Comparison of ENCODE assay signal across 26 cellular contexts in the genomic region with DNA sequence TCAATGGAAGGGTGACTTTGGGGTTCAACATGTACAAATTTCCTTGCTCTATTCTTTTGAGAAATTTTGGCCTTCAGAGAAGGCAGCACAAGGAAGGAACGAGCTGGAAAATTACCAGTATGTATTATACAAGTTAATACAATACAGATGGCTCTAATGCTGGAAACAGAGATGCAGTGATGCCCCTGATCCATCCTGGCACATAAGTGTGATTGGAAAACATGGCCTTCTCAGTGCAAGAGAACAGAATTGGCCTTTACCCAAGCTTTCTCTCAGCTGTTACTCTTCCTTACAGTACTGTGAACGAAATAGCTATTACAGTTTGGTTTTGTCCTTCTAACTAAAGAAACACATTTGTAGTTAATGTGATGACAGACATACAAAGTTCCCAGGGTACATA.
"Had no signal": no experiment of that assay in that cellular context is flagged by ENCODE, and none has a peak within 500 bp of the region (broad histone marks: within the 10 kb centered on the region; RNA-seq: fewer than 3 reads in every experiment).

No MANE protein-coding gene starts in this region.

- H2AFZ ChIP-seq: neural progenitor cell had no signal

- H3K9ac ChIP-seq: neural progenitor cell had no signal

- DNase-seq: colonic mucosa; effector CD4-positive, alpha-beta T cell; endodermal cell; erythroblast; foreskin fibroblast; glutamatergic neuron; islet precursor cell; mammary epithelial cell; mucosa of descending colon; naive thymus-derived CD8-positive, alpha-beta T cell; nucleus accumbens; pancreas; stimulated activated CD4-positive, alpha-beta T cell treated with anti-CD3 and anti-CD28 coated beads, Interleukin-2, amount 100 ng/mL, for 24 hours; stimulated activated CD4-positive, alpha-beta T cell treated with anti-CD3 and anti-CD28 coated beads, Interleukin-4, amount 100 ng/mL, for 4 hours; stimulated activated naive CD4-positive, alpha-beta T cell; stomach; substantia nigra; transverse colon had no signal

- H3K4me1 ChIP-seq: colonic mucosa, neural progenitor cell, pancreas had no signal

- ATAC-seq: gastroesophageal sphincter; left lobe of liver; mucosa of descending colon; naive thymus-derived CD8-positive, alpha-beta T cell; pancreas; sciatic nerve had no signal

- H3K27me3 ChIP-seq: colonic mucosa, gastroesophageal sphincter, neural progenitor cell, pancreas, stomach, transverse colon had no signal

- H3K9me3 ChIP-seq: colonic mucosa, gastroesophageal sphincter, mucosa of descending colon, pancreas, stomach, thoracic aorta, transverse colon had no signal

- H3K4me3 Mint-ChIP-seq: endodermal cell; naive thymus-derived CD8-positive, alpha-beta T cell; neural progenitor cell had no signal

- H3K27ac ChIP-seq: colonic mucosa, gastroesophageal sphincter, neural progenitor cell, pancreas, skin epidermis, stomach, thoracic aorta, transverse colon had no signal

- FAIRE-seq: endothelial cell of umbilical vein, pancreas had no signal

- H3K9me3 Mint-ChIP-seq: endodermal cell; naive thymus-derived CD8-positive, alpha-beta T cell; neural progenitor cell had no signal

- H3K4me1 Mint-ChIP-seq: endodermal cell, neural progenitor cell had no signal

- H3K27me3 Mint-ChIP-seq: naive thymus-derived CD8-positive, alpha-beta T cell; progenitor cell of endocrine pancreas had no signal

- H3K36me3 ChIP-seq: colonic mucosa, pancreas, thoracic aorta had no signal

- H3K27ac Mint-ChIP-seq: endodermal cell; naive thymus-derived CD8-positive, alpha-beta T cell; neural progenitor cell; progenitor cell of endocrine pancreas had no signal

- H3K4me3 ChIP-seq: colonic mucosa, gastroesophageal sphincter, mucosa of descending colon, neural progenitor cell, pancreas, skin epidermis, stomach, thoracic aorta, transverse colon had no signal

- H3K4me2 ChIP-seq: neural progenitor cell had no signal
